8 cellular contexts compared by ENCODE assay signal in the genomic region with DNA sequence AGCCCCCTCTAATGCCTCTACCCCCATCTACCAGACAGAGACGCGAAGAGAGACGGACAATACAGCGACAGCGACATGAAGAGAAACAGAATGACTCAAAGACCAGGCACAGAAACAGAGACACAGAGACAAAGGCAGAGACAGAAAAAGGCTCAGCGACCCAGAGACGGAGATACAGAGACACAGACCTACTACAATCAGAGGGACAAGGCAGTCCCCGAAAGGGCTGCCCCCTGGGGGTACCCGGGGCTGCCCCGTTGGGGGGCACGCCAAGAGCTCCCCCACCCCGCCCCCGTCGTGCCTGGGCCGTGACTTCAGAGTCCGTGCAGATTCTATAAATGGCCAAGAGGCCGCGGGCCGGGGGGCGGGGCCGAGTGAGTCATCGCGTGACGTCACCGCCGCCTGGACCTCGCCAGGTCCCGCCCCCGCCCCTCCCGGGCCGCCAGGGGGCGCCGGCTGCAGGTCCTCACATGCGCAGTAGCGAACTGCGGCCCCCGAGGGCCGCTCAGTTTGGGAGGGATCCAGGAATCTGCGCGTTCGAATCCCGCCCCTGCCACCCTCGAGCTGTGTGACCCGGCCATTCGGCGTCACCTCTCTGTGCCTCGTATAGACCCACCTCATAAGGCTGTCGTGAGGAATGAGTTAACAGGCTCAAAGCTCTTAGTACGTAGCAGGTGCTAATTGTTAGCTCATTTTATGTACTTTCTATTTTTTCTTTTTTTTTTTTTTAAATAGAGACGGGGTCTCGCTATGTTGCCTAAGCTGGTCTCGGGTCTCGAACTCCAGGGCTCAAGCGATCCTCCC. TPM values are rescaled to one million over a fixed set of nuclear protein-coding genes. Genes with fewer than 3 reads are reported as not detected.
DNase-seq lines count a peak whose midpoint lies in the region; ATAC-seq and TF ChIP-seq lines count a peak whose summit lies in the region.

No MANE protein-coding gene starts in this region.

- H3K4me1 ChIP-seq in foreskin keratinocyte (peaks cover 17% of the 10 kb centered on the region), neural progenitor cell (peaks cover 19% of the 10 kb centered on the region)

- H3K27me3 Mint-ChIP-seq in neural progenitor cell (ENCODE audit: insufficient read depth, low read depth), result peaks cover 19% of the 10 kb centered on the region
- H3K27me3 Mint-ChIP-seq in stimulated activated naive CD8-positive, alpha-beta T cell treated with anti-CD3 and anti-CD28 coated beads, Interleukin-15, amount 100 ng/mL, for 72 hours, result peaks cover 34% of the 10 kb centered on the region

- H3K36me3 Mint-ChIP-seq in neural progenitor cell, result no peaks in the 10 kb centered on the region

- H3K4me3 Mint-ChIP-seq in neural progenitor cell, result peak overlapping the region; percentile 82
- H3K4me3 Mint-ChIP-seq in stimulated activated naive CD8-positive, alpha-beta T cell treated with anti-CD3 and anti-CD28 coated beads, Interleukin-15, amount 100 ng/mL, for 72 hours, result peak overlapping the region; percentile 35 to 63

- no peaks in the 10 kb centered on the region for H3K9me3 ChIP-seq in neural progenitor cell (ENCODE audit: low read depth)

- no peak overlapping the region for H3K9ac ChIP-seq in neural progenitor cell

- peak overlapping the region; percentile 22 for H3K4me3 ChIP-seq in AG09309 (ENCODE audit: control insufficient read depth, low read depth, low read length)
- peak overlapping the region; percentile 46 for H3K4me3 ChIP-seq in neural progenitor cell

- peaks cover 17% of the 10 kb centered on the region for H3K4me1 Mint-ChIP-seq in neural progenitor cell
- H3K4me1 Mint-ChIP-seq in stimulated activated naive CD8-positive, alpha-beta T cell treated with anti-CD3 and anti-CD28 coated beads, Interleukin-15, amount 100 ng/mL, for 72 hours, result peaks cover 43% of the 10 kb centered on the region

- H3K9me3 Mint-ChIP-seq in neural progenitor cell, result no peaks in the 10 kb centered on the region
- H3K9me3 Mint-ChIP-seq in stimulated activated naive CD8-positive, alpha-beta T cell treated with anti-CD3 and anti-CD28 coated beads, Interleukin-15, amount 100 ng/mL, for 72 hours, result no peaks in the 10 kb centered on the region

- H3F3A ChIP-seq in neural progenitor cell (ENCODE audit: low read depth), result peaks cover 19% of the 10 kb centered on the region

- H4K20me1 ChIP-seq in neural progenitor cell (ENCODE audit: low read depth), result no peaks in the 10 kb centered on the region

- H3K79me2 ChIP-seq in neural progenitor cell (ENCODE audit: low read depth), result no peaks in the 10 kb centered on the region

- no peaks in the 10 kb centered on the region for H3K36me3 ChIP-seq in neural progenitor cell

- H3K27ac Mint-ChIP-seq in neural progenitor cell, result peak overlapping the region; percentile 88
- H3K27ac Mint-ChIP-seq in stimulated activated naive CD8-positive, alpha-beta T cell treated with anti-CD3 and anti-CD28 coated beads, Interleukin-15, amount 100 ng/mL, for 72 hours, result peak overlapping the region in 1 of 2 donors; percentile 92

- peak overlapping the region; percentile 53 for H2AFZ ChIP-seq in neural progenitor cell (replicated peaks)

- ATAC-seq in GM19035 (IDR thresholded peaks at IDR 0.05; ENCODE audit: unreplicated experiment) (peak; percentile 74), foreskin keratinocyte (peak; percentile 34)
- ATAC-seq in stimulated activated naive CD8-positive, alpha-beta T cell treated with anti-CD3 and anti-CD28 coated beads, Interleukin-15, amount 100 ng/mL, for 72 hours, result peak; percentile 86

- no peak for DNase-seq in AG09309 (ENCODE audit: low read depth)
- peak; percentile 49 for DNase-seq in KG1 (lab: John Stamatoyannopoulos, UW)
- peak; percentile 19 for DNase-seq in SHP77 treated with DMSO at 0.1 percent for 48 hours (lab: John Stamatoyannopoulos, UW)
- DNase-seq in activated gamma-delta T cell treated with Interleukin-2 at 50 U/mL for 16 hours, result peak; percentile 78
- peak; percentile 38 to 61 for DNase-seq in foreskin keratinocyte
- DNase-seq in neural progenitor cell (ENCODE audit: low spot score), result peak; percentile 97
- peak; percentile 90 to 92 for DNase-seq in stimulated activated naive CD8-positive, alpha-beta T cell treated with anti-CD3 and anti-CD28 coated beads, Interleukin-15, amount 100 ng/mL, for 72 hours

- peak overlapping the region; percentile 71 for H3K4me2 ChIP-seq in neural progenitor cell

- H3K27ac ChIP-seq in foreskin keratinocyte, result peak overlapping the region; percentile 1
- H3K27ac ChIP-seq in neural progenitor cell, result no peak overlapping the region

- peaks cover 27% of the 10 kb centered on the region for H3K27me3 ChIP-seq in foreskin keratinocyte
- H3K27me3 ChIP-seq in neural progenitor cell, result peaks cover 12% of the 10 kb centered on the region

- peak; percentile 70 for TF ChIP-seq CTCF in AG09309 (IDR thresholded peaks at IDR 0.05; ENCODE audit: control insufficient read depth, insufficient read depth, low read depth, low read length, missing control alignments)
- peak; percentile 99 for TF ChIP-seq CTCF in foreskin keratinocyte (conservative IDR thresholded peaks at IDR 0.05)
- peak; percentile 94 for TF ChIP-seq CTCF in neural progenitor cell (IDR thresholded peaks at IDR 0.05)

RNA-seq across cellular contexts. Expression of a gene that starts 2.7 kb away (rescaled TPM):
- total RNA-seq in foreskin keratinocyte, result not detected in 2 replicates
- polyA plus RNA-seq in foreskin keratinocyte, result 0.03 TPM in 1 of 2 replicates, not detected in the other
- total RNA-seq in neural progenitor cell (ENCODE audit: low replicate concordance), result 7.0 and 7.2 TPM in 2 replicates

RNA-seq across cellular contexts. Expression of a gene that starts 7.1 kb away (rescaled TPM):
- total RNA-seq in foreskin keratinocyte (28.6 and 29.9 TPM in 2 replicates), neural progenitor cell (ENCODE audit: low replicate concordance) (9.4 and 29.0 TPM in 2 replicates)
- polyA plus RNA-seq in foreskin keratinocyte, result 37.0 and 40.6 TPM in 2 replicates

RNA-seq across cellular contexts. Expression of a gene that starts 23.0 kb away (rescaled TPM):
- total RNA-seq in foreskin keratinocyte (79.1 and 83.8 TPM in 2 replicates), neural progenitor cell (ENCODE audit: low replicate concordance) (26.9 and 40.0 TPM in 2 replicates)
- polyA plus RNA-seq in foreskin keratinocyte, result 115 and 118 TPM in 2 replicates

RNA-seq across cellular contexts. Expression of a gene that starts 30.4 kb away (rescaled TPM):
- total RNA-seq in foreskin keratinocyte (4.0 and 4.5 TPM in 2 replicates), neural progenitor cell (ENCODE audit: low replicate concordance) (3.4 and 15.8 TPM in 2 replicates)
- polyA plus RNA-seq in foreskin keratinocyte, result 3.0 and 4.2 TPM in 2 replicates

RNA-seq across cellular contexts. Expression of a gene that starts 41.5 kb away (rescaled TPM):
- total RNA-seq in foreskin keratinocyte (13.2 and 14.5 TPM in 2 replicates), neural progenitor cell (ENCODE audit: low replicate concordance) (0.11 and 0.90 TPM in 2 replicates)
- 15.0 and 17.4 TPM in 2 replicates for polyA plus RNA-seq in foreskin keratinocyte

Comparison
In these comparisons a context has a peak if more than half of its experiments do, and no peak if none do; other contexts are left out.
1. ATAC-seq: peak in every context shown above with its lines; median percentile 86 in stimulated activated naive CD8-positive, alpha-beta T cell treated with anti-CD3 and anti-CD28 coated beads, Interleukin-15, amount 100 ng/mL, for 72 hours; 74 in GM19035; 34 in foreskin keratinocyte.